ENCODE assay signal across 8 cellular contexts in genomic region chr9:6757132-6757987, GRCh38. TPM values are rescaled to one million over a fixed set of nuclear protein-coding genes. Genes with fewer than 3 reads are reported as not detected.
A peak's percentile ranks its signal among the peaks of the same experiment; 100 is the strongest.
DNase-seq lines count a peak whose midpoint lies in the region; ATAC-seq and TF ChIP-seq lines count a peak whose summit lies in the region.

Gene KDM4C, plus strand, starts transcription at chr9:6757973. Its CDS starts 35,016 bp downstream, at chr9:6792989.

- peak; percentile 77 for ATAC-seq in GM21360 (IDR thresholded peaks at IDR 0.05; ENCODE audit: unreplicated experiment)

- peak within 1 kb of the TSS; percentile 100 for H3K27ac Mint-ChIP-seq in endodermal cell

- H3K27me3 ChIP-seq in endodermal cell (ENCODE audit: control insufficient read depth, insufficient read depth, low read length, poor library complexity, severe bottlenecking) = no peaks in the 10 kb centered on the region

- H3K9me3 ChIP-seq in endodermal cell (ENCODE audit: control insufficient read depth, low read length) = no peaks in the 10 kb centered on the region

- H3K4me3 Mint-ChIP-seq in endodermal cell = peak within 1 kb of the TSS; percentile 90

- no peaks in the 10 kb centered on the region for H3K9me3 Mint-ChIP-seq in endodermal cell

- no peak for TF ChIP-seq CTCF in endodermal cell (conservative IDR thresholded peaks at IDR 0.05)

- DNase-seq in COLO829 (ENCODE audit: low spot score) (peak; percentile 45), HT-29 (ENCODE audit: low spot score) (peak; percentile 94), NOMO-1 treated with DMSO at 0.1 percent for 48 hours (lab: John Stamatoyannopoulos, UW; ENCODE audit: unreplicated experiment) (peak; percentile 79), endodermal cell (peak; percentile 94), mesenteric fat pad (ENCODE audit: low spot score) (peak; percentile 99)
- peak; percentile 79 for DNase-seq in activated CD8-positive, alpha-beta memory T cell treated with anti-CD3 and anti-CD28 coated beads, Interleukin-2, amount 50 U/mL, for 24 hours (ENCODE audit: extremely low read depth)
- DNase-seq in stimulated activated CD8-positive, alpha-beta memory T cell treated with anti-CD3 and anti-CD28 coated beads, Interleukin-15, amount 100 ng/mL, for 1 hour (ENCODE audit: low read depth) = peak; percentile 82

- WGBS in endodermal cell (ENCODE audit: insufficient coverage in 1 of 2, insufficient read length in 1 of 2), 2 experiments = 1 to 2% methylated on average over 21 to 67 of the region's 67 CpGs

- peak within 1 kb of the TSS; percentile 78 for H3K9ac ChIP-seq in endodermal cell (ENCODE audit: extremely low read depth, low read length, poor library complexity, severe bottlenecking)

- H3K36me3 ChIP-seq in endodermal cell (ENCODE audit: control insufficient read depth, insufficient read depth, low read length) = no peaks in the 10 kb centered on the region

- H3K27me3 Mint-ChIP-seq in endodermal cell (ENCODE audit: insufficient read depth) = no peaks in the 10 kb centered on the region

- peak within 1 kb of the TSS; percentile 88 for H3K27ac ChIP-seq in endodermal cell (ENCODE audit: low read depth, low read length)

- H3K4me1 Mint-ChIP-seq in endodermal cell = peaks cover 12% of the 10 kb centered on the region

- peak within 1 kb of the TSS; percentile 99 for H3K4me3 ChIP-seq in endodermal cell (ENCODE audit: low read length)

- H3K4me1 ChIP-seq in endodermal cell (ENCODE audit: control insufficient read depth, insufficient read depth, low read length) = no peaks in the 10 kb centered on the region

- no peaks in the 10 kb centered on the region for H3K36me3 Mint-ChIP-seq in endodermal cell (ENCODE audit: low read depth)

RNA-seq across cellular contexts. Expression of gene KDM4C, which starts in this region (rescaled TPM):
- 18.7 and 22.4 TPM in 2 replicates for total RNA-seq in HT-29 (2014; rRNA removed; shearing (Covaris generic))
- total RNA-seq in endodermal cell (10 to 100 TPM; 12.8 to 31.5 TPM), mesenteric fat pad (33.7 TPM)
- 10.3 TPM for polyA plus RNA-seq in endodermal cell (2013, experiment 1 of 2)
- polyA plus RNA-seq in endodermal cell (2013, experiment 2 of 2) = 9.4 TPM

Comparison
In these comparisons a context has a peak if more than half of its experiments do, and no peak if none do; other contexts are left out.
1. Peak in every context shown above with its lines: DNase-seq, ATAC-seq, H3K4me3 ChIP-seq and H3K27ac ChIP-seq.
2. DNase-seq: peak in every context shown above with its lines; median percentile 99 in mesenteric fat pad; 94 in HT-29; 94 in endodermal cell; 82 in stimulated activated CD8-positive, alpha-beta memory T cell treated with anti-CD3 and anti-CD28 coated beads, Interleukin-15, amount 100 ng/mL, for 1 hour; 79 in NOMO-1 treated with DMSO at 0.1 percent for 48 hours; 79 in activated CD8-positive, alpha-beta memory T cell treated with anti-CD3 and anti-CD28 coated beads, Interleukin-2, amount 50 U/mL, for 24 hours; 45 in COLO829.